1 cellular context compared by ENCODE assay signal in the genomic region with DNA sequence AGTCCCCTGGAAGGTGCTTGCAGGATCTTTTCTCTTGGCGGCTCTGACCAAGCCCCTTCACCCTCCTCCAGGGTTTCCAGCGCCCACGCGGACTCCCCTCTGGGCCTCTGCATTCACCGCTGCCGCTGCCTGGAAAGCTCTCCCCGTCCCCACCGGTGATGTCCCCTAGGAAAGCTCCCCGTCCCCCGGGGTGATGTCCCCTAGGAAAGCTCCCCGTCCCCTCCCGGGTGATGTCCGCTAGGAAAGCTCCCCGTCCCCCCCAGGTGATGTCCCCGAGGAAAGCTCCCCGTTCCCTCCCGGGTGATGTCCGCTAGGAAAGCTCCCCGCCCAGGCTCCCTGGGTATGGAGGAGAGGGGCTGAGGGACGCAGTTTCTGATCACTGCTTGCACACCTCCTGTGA.
TF ChIP-seq lines count a peak whose summit lies in the region.

No MANE protein-coding gene starts in this region.

TF ChIP-seq in K562, 482 proteins besides CTCF, POLR2A, EP300 and RAD21:
- TF ChIP-seq CEBPB (tag; IDR thresholded peaks at IDR 0.05) = no peak
- TF ChIP-seq, protein P1, sequence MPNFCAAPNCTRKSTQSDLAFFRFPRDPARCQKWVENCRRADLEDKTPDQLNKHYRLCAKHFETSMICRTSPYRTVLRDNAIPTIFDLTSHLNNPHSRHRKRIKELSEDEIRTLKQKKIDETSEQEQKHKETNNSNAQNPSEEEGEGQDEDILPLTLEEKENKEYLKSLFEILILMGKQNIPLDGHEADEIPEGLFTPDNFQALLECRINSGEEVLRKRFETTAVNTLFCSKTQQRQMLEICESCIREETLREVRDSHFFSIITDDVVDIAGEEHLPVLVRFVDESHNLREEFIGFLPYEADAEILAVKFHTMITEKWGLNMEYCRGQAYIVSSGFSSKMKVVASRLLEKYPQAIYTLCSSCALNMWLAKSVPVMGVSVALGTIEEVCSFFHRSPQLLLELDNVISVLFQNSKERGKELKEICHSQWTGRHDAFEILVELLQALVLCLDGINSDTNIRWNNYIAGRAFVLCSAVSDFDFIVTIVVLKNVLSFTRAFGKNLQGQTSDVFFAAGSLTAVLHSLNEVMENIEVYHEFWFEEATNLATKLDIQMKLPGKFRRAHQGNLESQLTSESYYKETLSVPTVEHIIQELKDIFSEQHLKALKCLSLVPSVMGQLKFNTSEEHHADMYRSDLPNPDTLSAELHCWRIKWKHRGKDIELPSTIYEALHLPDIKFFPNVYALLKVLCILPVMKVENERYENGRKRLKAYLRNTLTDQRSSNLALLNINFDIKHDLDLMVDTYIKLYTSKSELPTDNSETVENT (CRISPR knock-in tag; IDR thresholded peaks at IDR 0.05) = no peak
- TF ChIP-seq ZBTB33 (CRISPR knock-in tag; IDR thresholded peaks at IDR 0.05) = peak; percentile 67; the same call in 1 of the 2 replicates
